Comparison of ENCODE assay signal across 17 cellular contexts in the genomic region with DNA sequence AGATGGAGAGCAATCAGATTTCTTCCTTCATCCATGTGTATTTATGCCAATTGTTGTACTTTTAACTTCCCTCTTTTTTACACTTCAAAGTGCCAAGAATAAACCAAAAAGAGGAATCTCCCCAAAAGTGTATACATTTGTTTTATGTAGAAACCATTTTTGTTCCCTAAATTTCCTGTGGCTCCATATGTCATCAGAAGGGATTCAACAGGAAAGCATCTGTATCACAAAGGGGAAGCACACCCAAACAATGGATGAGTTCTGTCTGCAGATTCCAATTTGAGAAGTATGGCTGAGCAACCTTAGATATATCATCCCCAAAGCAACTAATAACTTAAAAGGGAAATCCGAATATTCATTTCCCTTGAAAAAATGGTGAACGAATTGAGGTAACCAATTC.
"Had no signal": no experiment of that assay in that cellular context is flagged by ENCODE, and none has a peak within 500 bp of the region (broad histone marks: within the 10 kb centered on the region; RNA-seq: fewer than 3 reads in every experiment).

No MANE protein-coding gene starts in this region.

- H3K4me3 ChIP-seq: esophagus muscularis mucosa, gastrocnemius medialis, left lung, lower lobe of right lung, neural progenitor cell, ovary, right atrium auricular region, stomach had no signal

- H3K27me3 ChIP-seq: esophagus muscularis mucosa, gastrocnemius medialis, left lung, neural progenitor cell, ovary, right atrium auricular region, stomach had no signal

- H3K4me2 ChIP-seq: neural progenitor cell had no signal

- H3K9me3 ChIP-seq: esophagus muscularis mucosa, gastrocnemius medialis, left lung, lower lobe of right lung, ovary, right atrium auricular region, stomach had no signal

- H3K36me3 ChIP-seq: esophagus muscularis mucosa, gastrocnemius medialis, left lung, lower lobe of right lung, neural progenitor cell, ovary, right atrium auricular region, stomach had no signal

- H3K4me1 ChIP-seq: esophagus muscularis mucosa, gastrocnemius medialis, neural progenitor cell, right atrium auricular region, stomach had no signal

- ATAC-seq: gastrocnemius medialis, left lung, natural killer cell had no signal

- H3K27ac ChIP-seq: epithelial cell of prostate, esophagus muscularis mucosa, gastrocnemius medialis, left lung, lower lobe of right lung, neural progenitor cell, ovary, right atrium auricular region, stomach had no signal

- DNase-seq: cortex of kidney; effector memory CD4-positive, alpha-beta T cell; gastrocnemius medialis; left lung; lower lobe of right lung; natural killer cell; nucleus accumbens; ovary; small intestine; stimulated activated CD4-positive, alpha-beta T cell treated with anti-CD3 and anti-CD28 coated beads, Interleukin-12 subunit alpha, Interleukin-12 subunit beta, amount 100 ng/mL, for 4 hours; stimulated activated naive CD4-positive, alpha-beta T cell; stomach; trophoblast cell had no signal
